Comparison of ENCODE assay signal across 10 cellular contexts in genomic region chrX:111447298-111447697, GRCh38. TPM values are rescaled to one million over a fixed set of nuclear protein-coding genes. Genes with fewer than 3 reads are reported as not detected.
DNase-seq lines count a peak whose midpoint lies in the region; ATAC-seq and TF ChIP-seq lines count a peak whose summit lies in the region.
"Had no signal": no experiment of that assay in that cellular context is flagged by ENCODE, and none has a peak within 500 bp of the region (broad histone marks: within the 10 kb centered on the region; RNA-seq: fewer than 3 reads in every experiment).

No MANE protein-coding gene starts in this region.

- no peaks in the 10 kb centered on the region for H3K36me3 ChIP-seq in osteoblast (ENCODE audit: insufficient read depth, low read length)
- H3K36me3 ChIP-seq: thoracic aorta had no signal

- no peak overlapping the region for H3K27ac ChIP-seq in osteoblast (ENCODE audit: low read depth, low read length)
- H3K27ac ChIP-seq: thoracic aorta had no signal

- TF ChIP-seq CTCF in osteoblast (IDR thresholded peaks at IDR 0.05; ENCODE audit: extremely low read depth, low read depth, low read length): peak; percentile 24

- H3K9me3 Mint-ChIP-seq in activated CD4-positive, alpha-beta T cell treated with anti-CD3 and anti-CD28 coated beads, Interleukin-2, amount 10 ng/mL, durations not matched to agents 7 days and 5 days: no peaks in the 10 kb centered on the region

- no peaks in the 10 kb centered on the region for H3K36me3 Mint-ChIP-seq in activated CD4-positive, alpha-beta T cell treated with anti-CD3 and anti-CD28 coated beads, Interleukin-2, amount 10 ng/mL, durations not matched to agents 7 days and 5 days (ENCODE audit: low read depth)

- CTCF ChIA-PET in activated CD4-positive, alpha-beta T cell treated with anti-CD3 and anti-CD28 coated beads, Interleukin-2, amount 10 ng/mL, durations not matched to agents 7 days and 5 days (lab: Charles Lee): interaction anchor here (0.6 kb wide), 2 partner anchors 10 to 50 kb away, joined by 3 to 4 read pairs; no protein-coding TSS in a partner anchor

- H4K20me1 ChIP-seq in osteoblast (ENCODE audit: insufficient read depth, low read length): no peaks in the 10 kb centered on the region

- no peaks in the 10 kb centered on the region for H3K79me2 ChIP-seq in osteoblast (ENCODE audit: insufficient read depth, low read length)

- H3K4me2 ChIP-seq in osteoblast (ENCODE audit: insufficient read depth, low read length): no peak overlapping the region

- peak; percentile 75 for ATAC-seq in HG02798 (IDR thresholded peaks at IDR 0.05; ENCODE audit: poor library complexity, unreplicated experiment)

- no peak overlapping the region for H3K27ac Mint-ChIP-seq in activated CD4-positive, alpha-beta T cell treated with anti-CD3 and anti-CD28 coated beads, Interleukin-2, amount 10 ng/mL, durations not matched to agents 7 days and 5 days

- no peak overlapping the region for H2AFZ ChIP-seq in osteoblast (ENCODE audit: low read length)

- H3K9me3 ChIP-seq in osteoblast (ENCODE audit: low read depth, low read length): no peaks in the 10 kb centered on the region
- H3K9me3 ChIP-seq: thoracic aorta had no signal

- peaks cover 7% of the 10 kb centered on the region for H3K27me3 ChIP-seq in osteoblast (ENCODE audit: insufficient read depth, low read length)

- no peaks in the 10 kb centered on the region for H3K4me1 ChIP-seq in osteoblast (ENCODE audit: insufficient read depth, low read length)

- no peaks in the 10 kb centered on the region for H3K4me1 Mint-ChIP-seq in activated CD4-positive, alpha-beta T cell treated with anti-CD3 and anti-CD28 coated beads, Interleukin-2, amount 10 ng/mL, durations not matched to agents 7 days and 5 days

- POLR2A ChIA-PET in activated CD4-positive, alpha-beta T cell treated with anti-CD3 and anti-CD28 coated beads, Interleukin-2, amount 10 ng/mL, durations not matched to agents 7 days and 5 days (lab: Charles Lee): no interaction called here

- DNase-seq in activated CD4-positive, alpha-beta T cell treated with anti-CD3 and anti-CD28 coated beads, Interleukin-2, amount 10 ng/mL, durations not matched to agents 7 days and 5 days: peak; percentile 6
- no peak for DNase-seq in activated CD4-positive, alpha-beta T cell treated with anti-CD3 and anti-CD28 coated beads for 1 hour
- peak; percentile 80 for DNase-seq in NCI-H2081 treated with DMSO at 0.1 percent for 48 hours (lab: John Stamatoyannopoulos, UW)
- DNase-seq in amniotic epithelial cell (ENCODE audit: low read depth): peak; percentile 10
- DNase-seq in osteoblast (ENCODE audit: insufficient read length, low spot score, missing footprints): no peak
- no peak for DNase-seq in kidney glomerular epithelial cell (lab: John Stamatoyannopoulos, UW)
- DNase-seq in SIG-M5 treated with dmso at 0.1 percent for 504 hours (lab: John Stamatoyannopoulos, UW; ENCODE audit: unreplicated experiment): no peak

- H3K4me3 Mint-ChIP-seq in activated CD4-positive, alpha-beta T cell treated with anti-CD3 and anti-CD28 coated beads, Interleukin-2, amount 10 ng/mL, durations not matched to agents 7 days and 5 days: no peak overlapping the region

- H3K27me3 Mint-ChIP-seq in activated CD4-positive, alpha-beta T cell treated with anti-CD3 and anti-CD28 coated beads, Interleukin-2, amount 10 ng/mL, durations not matched to agents 7 days and 5 days: peaks cover 5% of the 10 kb centered on the region

- H3K4me3 ChIP-seq in osteoblast (ENCODE audit: insufficient read depth, low read length): no peak overlapping the region
- H3K4me3 ChIP-seq: thoracic aorta had no signal

RNA-seq across cellular contexts. Expression of gene DCX, which starts 35.3 kb away (rescaled TPM):
- not detected for total RNA-seq in activated CD4-positive, alpha-beta T cell treated with anti-CD3 and anti-CD28 coated beads, Interleukin-2, amount 10 ng/mL, durations not matched to agents 7 days and 5 days
- total RNA-seq in osteoblast: not detected in 2 replicates
- total RNA-seq: mononuclear cell, thoracic aorta had no signal

Comparison
In these comparisons a context has a peak if more than half of its experiments do, and no peak if none do; other contexts are left out.
1. DNase-seq: peak in activated CD4-positive, alpha-beta T cell treated with anti-CD3 and anti-CD28 coated beads, Interleukin-2, amount 10 ng/mL, durations not matched to agents 7 days and 5 days (single experiment), NCI-H2081 treated with DMSO at 0.1 percent for 48 hours (single experiment) and amniotic epithelial cell (single experiment); none in activated CD4-positive, alpha-beta T cell treated with anti-CD3 and anti-CD28 coated beads for 1 hour (single experiment), osteoblast (single experiment), kidney glomerular epithelial cell (single experiment) and SIG-M5 treated with dmso at 0.1 percent for 504 hours (single experiment).